Comparison of ENCODE assay signal across 8 cellular contexts in the genomic region with DNA sequence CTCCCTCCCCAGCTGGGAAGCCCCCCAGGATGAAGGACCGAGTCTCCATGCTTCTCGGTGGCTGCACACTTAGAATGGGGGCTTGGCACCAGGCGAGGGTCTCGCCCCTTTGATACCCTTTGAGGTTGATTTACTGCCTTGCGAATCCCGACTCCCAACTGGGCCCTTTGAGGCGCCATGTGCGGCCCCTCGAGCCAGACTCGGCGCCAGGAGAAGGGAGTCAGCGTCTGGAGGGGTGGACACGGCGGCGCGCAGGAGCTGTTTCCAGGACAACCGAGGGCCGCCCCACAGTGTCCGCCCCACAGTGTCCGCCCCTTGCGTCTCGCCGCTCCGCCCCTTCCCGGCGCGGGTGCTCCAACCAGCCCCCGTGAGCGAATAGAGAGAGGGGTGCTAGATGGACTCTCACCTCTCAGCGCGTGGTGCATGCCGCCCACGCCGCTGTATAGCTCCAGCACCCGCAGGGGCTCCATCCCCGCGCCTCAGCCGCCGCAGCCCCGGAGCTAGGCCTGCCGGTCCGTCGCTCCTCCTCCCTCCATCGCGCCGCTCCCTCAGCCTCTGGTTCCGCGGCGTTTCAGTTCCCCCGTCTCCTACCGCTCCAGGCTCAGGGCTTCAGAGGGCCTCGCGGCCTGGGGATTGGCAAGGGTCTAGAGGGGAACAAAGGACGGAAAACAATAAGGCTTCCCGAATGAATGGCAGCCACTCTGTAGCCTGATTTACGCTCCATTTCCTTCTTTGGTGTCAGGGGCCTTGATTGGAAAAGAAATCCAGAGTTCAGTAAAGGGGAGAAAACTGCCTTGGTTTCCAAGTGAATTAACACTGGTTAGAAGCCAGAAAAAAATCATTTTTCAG. TPM values are rescaled to one million over a fixed set of nuclear protein-coding genes. Genes with fewer than 3 reads are reported as not detected.
DNase-seq lines count a peak whose midpoint lies in the region; ATAC-seq, FAIRE-seq and TF ChIP-seq lines count a peak whose summit lies in the region.

A gene with protein sequence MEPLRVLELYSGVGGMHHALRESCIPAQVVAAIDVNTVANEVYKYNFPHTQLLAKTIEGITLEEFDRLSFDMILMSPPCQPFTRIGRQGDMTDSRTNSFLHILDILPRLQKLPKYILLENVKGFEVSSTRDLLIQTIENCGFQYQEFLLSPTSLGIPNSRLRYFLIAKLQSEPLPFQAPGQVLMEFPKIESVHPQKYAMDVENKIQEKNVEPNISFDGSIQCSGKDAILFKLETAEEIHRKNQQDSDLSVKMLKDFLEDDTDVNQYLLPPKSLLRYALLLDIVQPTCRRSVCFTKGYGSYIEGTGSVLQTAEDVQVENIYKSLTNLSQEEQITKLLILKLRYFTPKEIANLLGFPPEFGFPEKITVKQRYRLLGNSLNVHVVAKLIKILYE (minus strand): TSS at position 508 of the 849 bp plus-strand sequence. CDS start 38 bp downstream, at position 470.

- H3K9ac ChIP-seq in Loucy (ENCODE audit: low read depth, low read length, poor library complexity, severe bottlenecking) (peak within 1 kb of the TSS; percentile 71), parathyroid adenoma (no peak within 1 kb of the TSS)

- H3K27ac ChIP-seq in cardiac muscle cell (peak within 1 kb of the TSS; percentile 97), parathyroid adenoma (peak within 1 kb of the TSS; percentile 96), tibial artery (peak within 1 kb of the TSS; percentile 91 to 96)

- ATAC-seq in activated naive CD8-positive, alpha-beta T cell treated with anti-CD3 and anti-CD28 coated beads, Interleukin-2, amount 50 U/mL, for 24 hours = peak; percentile 97

- peak within 1 kb of the TSS; percentile 92 for H3K4me3 ChIP-seq in Loucy (ENCODE audit: low read length, poor library complexity, severe bottlenecking)
- H3K4me3 ChIP-seq in cardiac muscle cell = peak within 1 kb of the TSS; percentile 40
- peak within 1 kb of the TSS; percentile 86 for H3K4me3 ChIP-seq in parathyroid adenoma (ENCODE audit: low read depth, low read length)
- peak within 1 kb of the TSS; percentile 66 to 83 for H3K4me3 ChIP-seq in tibial artery

- intact Hi-C loops in tibial artery (cut with DNase I; ENCODE audit: low total_unique reads) = no loop called here

- H3K4me2 ChIP-seq in Loucy (ENCODE audit: low read depth, low read length, poor library complexity, severe bottlenecking) = peak within 1 kb of the TSS; percentile 83
- peak within 1 kb of the TSS; percentile 97 for H3K4me2 ChIP-seq in parathyroid adenoma (ENCODE audit: low read length)

- H3K27ac Mint-ChIP-seq in activated naive CD8-positive, alpha-beta T cell treated with anti-CD3 and anti-CD28 coated beads, Interleukin-2, amount 50 U/mL, for 24 hours = peak within 1 kb of the TSS; percentile 89

- peaks cover 24% of the 10 kb centered on the region for H3K79me2 ChIP-seq in Loucy (ENCODE audit: insufficient read depth, low read length)
- H3K79me2 ChIP-seq in parathyroid adenoma = no peaks in the 10 kb centered on the region

- DNase-seq in GM03348 (ENCODE audit: low spot score) (peak; percentile 94), H54 (ENCODE audit: insufficient read length, low spot score) (peak; percentile 53), SKM-1 treated with dmso at 0.1 percent for 144 hours (lab: John Stamatoyannopoulos, UW; ENCODE audit: unreplicated experiment) (peak; percentile 30), cardiac muscle cell (ENCODE audit: low read depth in 1 of 2, low spot score in 1 of 2) (peak; percentile 93 to 96), tibial artery (peak; percentile 87 to 94)
- DNase-seq in activated naive CD8-positive, alpha-beta T cell treated with anti-CD3 and anti-CD28 coated beads, Interleukin-2, amount 50 U/mL, for 24 hours = peak; percentile 83

- H3K9me3 ChIP-seq in Loucy (ENCODE audit: insufficient read depth, low read depth, low read length) (no peaks in the 10 kb centered on the region), cardiac muscle cell (ENCODE audit: low read depth) (no peaks in the 10 kb centered on the region), parathyroid adenoma (ENCODE audit: control insufficient read depth, low read length) (no peaks in the 10 kb centered on the region), tibial artery (no peaks in the 10 kb centered on the region)

- H3K4me1 Mint-ChIP-seq in activated naive CD8-positive, alpha-beta T cell treated with anti-CD3 and anti-CD28 coated beads, Interleukin-2, amount 50 U/mL, for 24 hours = peaks cover 55% of the 10 kb centered on the region

- no peaks in the 10 kb centered on the region for H4K20me1 ChIP-seq in Loucy (ENCODE audit: insufficient read depth, low read length, poor library complexity, severe bottlenecking)

- H3K4me1 ChIP-seq in Loucy (ENCODE audit: insufficient read depth, low read length, poor library complexity, severe bottlenecking) (peaks cover 38% of the 10 kb centered on the region), cardiac muscle cell (ENCODE audit: low read depth) (peaks cover 33% of the 10 kb centered on the region), parathyroid adenoma (peaks cover 8% of the 10 kb centered on the region), tibial artery (peaks cover 0 to 29% (median 14%) of the 10 kb centered on the region in 4 donors)

- H3F3A ChIP-seq in Loucy (ENCODE audit: low read depth) = peaks cover 3% of the 10 kb centered on the region; the same call in 1 of the 2 replicates

- H3K27me3 Mint-ChIP-seq in activated naive CD8-positive, alpha-beta T cell treated with anti-CD3 and anti-CD28 coated beads, Interleukin-2, amount 50 U/mL, for 24 hours = no peaks in the 10 kb centered on the region

- H2AFZ ChIP-seq in Loucy (ENCODE audit: low read length) (peak within 1 kb of the TSS; percentile 94), parathyroid adenoma (peak within 1 kb of the TSS; percentile 98)

- no peaks in the 10 kb centered on the region for H3K36me3 ChIP-seq in Loucy (ENCODE audit: insufficient read depth, low read length)
- no peaks in the 10 kb centered on the region for H3K36me3 ChIP-seq in cardiac muscle cell
- no peaks in the 10 kb centered on the region for H3K36me3 ChIP-seq in parathyroid adenoma (ENCODE audit: control insufficient read depth, insufficient read depth, low read length)
- no peaks in the 10 kb centered on the region for H3K36me3 ChIP-seq in tibial artery

- H3K27me3 ChIP-seq in Loucy (ENCODE audit: insufficient read depth, low read length, poor library complexity, severe bottlenecking) = no peaks in the 10 kb centered on the region
- no peaks in the 10 kb centered on the region for H3K27me3 ChIP-seq in cardiac muscle cell
- no peaks in the 10 kb centered on the region for H3K27me3 ChIP-seq in parathyroid adenoma (ENCODE audit: control insufficient read depth, insufficient read depth, low read length)
- H3K27me3 ChIP-seq in tibial artery = no peaks in the 10 kb centered on the region

- peak within 1 kb of the TSS; percentile 86 for H3K4me3 Mint-ChIP-seq in activated naive CD8-positive, alpha-beta T cell treated with anti-CD3 and anti-CD28 coated beads, Interleukin-2, amount 50 U/mL, for 24 hours

- peak; percentile 11 for FAIRE-seq in H54 (lab: Jason Lieb, UNC)

- H3K9me2 ChIP-seq in Loucy (replicated peaks; ENCODE audit: low read depth, low read length) = no peaks in the 10 kb centered on the region

- peak; percentile 65 for TF ChIP-seq POLR2A in H54 (IDR thresholded peaks at IDR 0.05; ENCODE audit: low read depth, low read length)

- H3K36me3 Mint-ChIP-seq in activated naive CD8-positive, alpha-beta T cell treated with anti-CD3 and anti-CD28 coated beads, Interleukin-2, amount 50 U/mL, for 24 hours (ENCODE audit: low read depth) = no peaks in the 10 kb centered on the region

- TF ChIP-seq CTCF in Loucy (conservative IDR thresholded peaks at IDR 0.05; ENCODE audit: low read length) (no peak), cardiac muscle cell (IDR thresholded peaks at IDR 0.05; ENCODE audit: low read depth, low read length) (no peak), parathyroid adenoma (IDR thresholded peaks at IDR 0.05) (peak; percentile 32), tibial artery (IDR thresholded peaks at IDR 0.05) (peak in 1 of 2 experiments; percentile 6)

- no peaks in the 10 kb centered on the region for H3K9me3 Mint-ChIP-seq in activated naive CD8-positive, alpha-beta T cell treated with anti-CD3 and anti-CD28 coated beads, Interleukin-2, amount 50 U/mL, for 24 hours

RNA-seq across cellular contexts. Expression of the gene that starts here (rescaled TPM):
- 5.7 and 10.1 TPM in 2 replicates for total RNA-seq in cardiac muscle cell
- 3.9 and 7.9 TPM in 2 replicates for polyA plus RNA-seq in cardiac muscle cell

Comparison
In these comparisons a context has a peak if more than half of its experiments do, and no peak if none do; other contexts are left out.
1. Peak in every context shown above with its lines: DNase-seq, ATAC-seq, H3K4me3 ChIP-seq and H3K27ac ChIP-seq.
2. DNase-seq: peak in every context shown above with its lines; median percentile 94 in cardiac muscle cell; 94 in GM03348; 90 in tibial artery; 83 in activated naive CD8-positive, alpha-beta T cell treated with anti-CD3 and anti-CD28 coated beads, Interleukin-2, amount 50 U/mL, for 24 hours; 53 in H54; 30 in SKM-1 treated with dmso at 0.1 percent for 144 hours.
3. H3K4me3 ChIP-seq: peak in every context shown above with its lines; median percentile 92 in Loucy; 86 in parathyroid adenoma; 74 in tibial artery; 40 in cardiac muscle cell.